ENCODE assay signal across 19 cellular contexts in genomic region chr6:13870185-13870584, GRCh38. TPM values are rescaled to one million over a fixed set of nuclear protein-coding genes. Genes with fewer than 3 reads are reported as not detected.
"Had no signal": no experiment of that assay in that cellular context is flagged by ENCODE, and none has a peak within 500 bp of the region (broad histone marks: within the 10 kb centered on the region; RNA-seq: fewer than 3 reads in every experiment).

No MANE protein-coding gene starts in this region.

- H3K4me3 ChIP-seq: adrenal gland, ascending aorta, mucosa of descending colon, spleen, thyroid gland had no signal

- H3K9me3 ChIP-seq: adrenal gland, ascending aorta, mucosa of descending colon, spleen, thyroid gland had no signal

- H3K27me3 ChIP-seq: adrenal gland, ascending aorta, brain microvascular endothelial cell, thyroid gland had no signal

- DNase-seq: activated CD8-positive, alpha-beta memory T cell treated with anti-CD3 and anti-CD28 coated beads for 24 hours; activated CD8-positive, alpha-beta memory T cell treated with anti-CD3 and anti-CD28 coated beads, Interleukin-2, amount 50 U/mL, for 4 hours; activated T-cell treated with anti-CD3 and anti-CD28 coated beads, Interleukin-2, amount 50 U/mL, for 24 hours; adrenal gland; brain microvascular endothelial cell; caudate nucleus; dermis blood vessel endothelial cell; effector memory CD4-positive, alpha-beta T cell; mesenchymal stem cell; mucosa of descending colon; naive B cell; spleen; stimulated activated CD4-positive, alpha-beta T cell treated with anti-CD3 and anti-CD28 coated beads, Interleukin-4, amount 100 ng/mL, for 1 hour; stimulated activated naive CD4-positive, alpha-beta T cell; T-helper 1 cell; thyroid gland had no signal

- H3K36me3 ChIP-seq: adrenal gland, ascending aorta, brain microvascular endothelial cell, spleen, thyroid gland had no signal

- ATAC-seq: activated naive CD4-positive, alpha-beta T cell treated with anti-CD3 and anti-CD28 coated beads, Interleukin-2, amount 50 U/mL, for 72 hours; activated T-helper 17 cell treated with anti-CD3 and anti-CD28 coated beads, Interleukin-2, amount 50 U/mL, for 72 hours; mucosa of descending colon had no signal

- H3K27ac ChIP-seq: adrenal gland, ascending aorta, brain microvascular endothelial cell, spleen, thyroid gland had no signal

RNA-seq across cellular contexts. Expression of gene RNF182, which starts 54.6 kb away (rescaled TPM):
- total RNA-seq: activated naive CD4-positive, alpha-beta T cell treated with anti-CD3 and anti-CD28 coated beads, Interleukin-2, amount 50 U/mL, for 72 hours; activated T-helper 17 cell treated with anti-CD3 and anti-CD28 coated beads, Interleukin-2, amount 50 U/mL, for 72 hours had no signal
